19 cellular contexts compared by ENCODE assay signal in genomic region chr1:88341436-88341835, GRCh38.
DNase-seq lines count a peak whose midpoint lies in the region; ATAC-seq and FAIRE-seq lines count a peak whose summit lies in the region.
"Had no signal": no experiment of that assay in that cellular context is flagged by ENCODE, and none has a peak within 500 bp of the region (broad histone marks: within the 10 kb centered on the region; RNA-seq: fewer than 3 reads in every experiment).

No MANE protein-coding gene starts in this region.

- DNase-seq in NCI-H1417 (lab: John Stamatoyannopoulos, UW) (peak in 2 of 3 experiments; percentile 44 to 70), NCI-H1417 treated with DMSO at 0.1 percent for 48 hours (lab: John Stamatoyannopoulos, UW) (no peak), NCI-H1105 treated with DMSO at 0.1 percent for 48 hours (lab: John Stamatoyannopoulos, UW) (peak; percentile 82), SW480 (ENCODE audit: low spot score) (peak; percentile 15), HTR-8/SVneo (ENCODE audit: insufficient read length, low spot score) (no peak)
- no peak for DNase-seq in activated CD4-positive, alpha-beta T cell treated with anti-CD3 and anti-CD28 coated beads for 4 hours
- DNase-seq: 8988T, Calu3, H9, KBM-7, NCI-H1436, NCI-H2029, NCI-H2171, NCI-H774, OCI-M1, SIG-M5 had no signal

- no peak for FAIRE-seq in HTR-8/SVneo (lab: Jason Lieb, UNC)
- FAIRE-seq: GM12891 had no signal

- no peak for ATAC-seq in HG03342 (IDR thresholded peaks at IDR 0.05; ENCODE audit: unreplicated experiment)
- ATAC-seq in GM21447 (IDR thresholded peaks at IDR 0.05; ENCODE audit: unreplicated experiment) = no peak

Comparison
In these comparisons a context has a peak if more than half of its experiments do, and no peak if none do; other contexts are left out.
1. DNase-seq: peak in NCI-H1417 (2 of 3), NCI-H1105 treated with DMSO at 0.1 percent for 48 hours (single experiment) and SW480 (single experiment); none in NCI-H1417 treated with DMSO at 0.1 percent for 48 hours (single experiment), activated CD4-positive, alpha-beta T cell treated with anti-CD3 and anti-CD28 coated beads for 4 hours (0 of 2) and HTR-8/SVneo (single experiment).